ENCODE assay signal across 8 cellular contexts in the genomic region with DNA sequence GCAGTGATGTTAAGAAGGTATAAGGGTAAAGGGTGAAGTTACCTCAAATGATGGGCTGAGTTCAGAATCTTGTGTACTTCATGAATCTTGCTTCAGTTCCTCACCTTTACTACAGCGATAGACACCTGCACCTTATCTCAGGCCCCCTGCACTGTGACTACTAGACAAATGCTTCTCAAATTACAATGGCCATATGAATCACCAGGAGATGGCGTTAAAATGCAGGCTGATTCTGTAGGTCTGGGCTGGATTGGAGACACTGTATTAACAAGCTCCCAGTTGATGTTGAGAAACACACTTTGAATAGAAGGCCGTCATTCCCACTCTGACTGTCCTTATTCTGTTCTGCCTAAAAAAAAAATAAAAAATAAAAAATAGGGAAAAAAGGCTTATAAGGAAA. TPM values are rescaled to one million over a fixed set of nuclear protein-coding genes. Genes with fewer than 3 reads are reported as not detected.
DNase-seq lines count a peak whose midpoint lies in the region; ATAC-seq, FAIRE-seq and TF ChIP-seq lines count a peak whose summit lies in the region.

No MANE protein-coding gene starts in this region.

- H3K27me3 Mint-ChIP-seq in nephron (ENCODE audit: low read depth) = no peaks in the 10 kb centered on the region

- H3K4me1 ChIP-seq in ovary (ENCODE audit: insufficient read depth) = no peaks in the 10 kb centered on the region

- no peak for TF ChIP-seq POLR2A in GM12891 (IDR thresholded peaks at IDR 0.05; ENCODE audit: low read depth, low read length)
- TF ChIP-seq POLR2A in ovary (IDR thresholded peaks at IDR 0.05) = no peak

- H3K27ac Mint-ChIP-seq in nephron = peak overlapping the region in 1 of 3 experiments; percentile 5

- H3K36me3 Mint-ChIP-seq in nephron (ENCODE audit: low read depth) = peaks cover 88% of the 10 kb centered on the region

- TF ChIP-seq EP300 in ovary (IDR thresholded peaks at IDR 0.05) = no peak

- H3K36me3 ChIP-seq in brain microvascular endothelial cell (replicated peaks) = peaks cover 68% of the 10 kb centered on the region
- no peaks in the 10 kb centered on the region for H3K36me3 ChIP-seq in ovary

- TF ChIP-seq CTCF in brain microvascular endothelial cell (IDR thresholded peaks at IDR 0.05; ENCODE audit: low read depth, low read length, missing control alignments) (peak; percentile 71), nephron (IDR thresholded peaks at IDR 0.05; ENCODE audit: unreplicated experiment in 3 of 3) (peak; percentile 15 to 44 (median 32)), ovary (IDR thresholded peaks at IDR 0.05) (no peak)

- no peaks in the 10 kb centered on the region for H3K27me3 ChIP-seq in brain microvascular endothelial cell (replicated peaks)
- no peaks in the 10 kb centered on the region for H3K27me3 ChIP-seq in ovary

- ATAC-seq in HG02610 (IDR thresholded peaks at IDR 0.05; ENCODE audit: unreplicated experiment) = no peak

- FAIRE-seq in GM12891 (lab: Jason Lieb, UNC) = no peak

- intact Hi-C loops in ovary (cut with DNase I) = no loop called here

- no peaks in the 10 kb centered on the region for H3K4me1 Mint-ChIP-seq in nephron

- in situ Hi-C loops in brain microvascular endothelial cell (cut with HindIII; ENCODE audit: low pct_ligation_motif_present, low sequenced_read_pairs) = no loop called here

- no peaks in the 10 kb centered on the region for H3K9me3 Mint-ChIP-seq in nephron

- H3K9me3 ChIP-seq in ovary = no peaks in the 10 kb centered on the region

- 37 to 96% (median 56%) methylated on average over 3 of the region's 3 CpGs for WGBS in ovary, 3 donors

- DNase-seq in GM12891 (ENCODE audit: insufficient read length, low spot score) = no peak
- peak; percentile 43 for DNase-seq in NCI-H2107 (lab: John Stamatoyannopoulos, UW)
- DNase-seq in brain microvascular endothelial cell = peak; percentile 52
- DNase-seq in ureter (ENCODE audit: low spot score) = no peak
- no peak for DNase-seq in ovary
- no peak for DNase-seq in activated gamma-delta T cell treated with Interleukin-2 at 50 U/mL for 16 hours

- H3K4me3 ChIP-seq in brain microvascular endothelial cell (ENCODE audit: low read depth, low read length) (no peak overlapping the region), ovary (no peak overlapping the region)

- H3K27ac ChIP-seq in brain microvascular endothelial cell (no peak overlapping the region), ovary (no peak overlapping the region)

- no peak overlapping the region for H3K4me3 Mint-ChIP-seq in nephron

TF ChIP-seq in GM12891, 5 proteins besides CTCF, POLR2A, EP300 and RAD21:
- TF ChIP-seq PAX5 (IDR thresholded peaks at IDR 0.05; ENCODE audit: insufficient read depth, low read length, severe bottlenecking) (no peak), POLR2AphosphoS5 (IDR thresholded peaks at IDR 0.05; ENCODE audit: low read depth, low read length) (peak; percentile 19; the same call in 1 of the 2 replicates)

RNA-seq across cellular contexts. Expression of a gene that starts 29.8 kb away (rescaled TPM):
- 127 TPM for polyA plus RNA-seq in GM12891 (2012; ENCODE audit: low read depth, missing spikeins)
- 149 TPM for total RNA-seq in ureter
- 100 to 1,000 TPM in 1 of 7 donors, 10 to 100 TPM in 6; 37.9 to 176 (median 48.9) TPM for total RNA-seq in ovary
- polyA plus RNA-seq in ovary = 10 to 100 TPM; 34.1 to 98.0 TPM

Comparison
In these comparisons a context has a peak if more than half of its experiments do, and no peak if none do; other contexts are left out.
1. DNase-seq: peak in NCI-H2107 (single experiment) and brain microvascular endothelial cell (single experiment); none in GM12891 (single experiment), ureter (single experiment), ovary (0 of 5) and activated gamma-delta T cell treated with Interleukin-2 at 50 U/mL for 16 hours (single experiment).
2. CTCF ChIP-seq: peak in brain microvascular endothelial cell (single experiment) and nephron (3 of 3); none in ovary (0 of 3).